ENCODE assay signal across 1 cellular context in genomic region chr1:47229031-47229831, GRCh38.
A peak's percentile ranks its signal among the peaks of the same experiment; 100 is the strongest.
TF ChIP-seq lines count a peak whose summit lies in the region.

No MANE protein-coding gene starts in this region.

TF ChIP-seq in H1, 55 proteins besides CTCF, POLR2A, EP300 and RAD21:
- TF ChIP-seq RNF2 (IDR thresholded peaks at IDR 0.05; ENCODE audit: borderline replicate concordance, low read depth, low read length, missing control alignments, poor library complexity, severe bottlenecking) (peak; percentile 83), BACH1 (IDR thresholded peaks at IDR 0.05; ENCODE audit: low read length) (no peak), BCL11A (IDR thresholded peaks at IDR 0.05; ENCODE audit: low read depth in 2 of 2, low read length in 2 of 2) (no peak), SUZ12 (IDR thresholded peaks at IDR 0.05; ENCODE audit: low read length) (peak; percentile 87), CHD1 (IDR thresholded peaks at IDR 0.05; ENCODE audit: low read depth, low read length) (no peak), CHD7 (IDR thresholded peaks at IDR 0.05; ENCODE audit: insufficient replicate concordance, low read length) (no peak), NRF1 (IDR thresholded peaks at IDR 0.05; ENCODE audit: low read depth, low read length) (no peak), MAFK (IDR thresholded peaks at IDR 0.05; ENCODE audit: low read depth, low read length) (no peak), KDM1A (IDR thresholded peaks at IDR 0.05; ENCODE audit: borderline replicate concordance, low read length) (no peak), SIX5 (IDR thresholded peaks at IDR 0.05; ENCODE audit: low read depth, low read length) (no peak), E2F6 (IDR thresholded peaks at IDR 0.05) (0 out of 2 replicates have a peak, but pooled peaks have one; percentile 13), TAF7 (optimal IDR thresholded peaks at IDR 0.05; ENCODE audit: borderline replicate concordance, low read depth, low read length) (no peak), EGR1 (IDR thresholded peaks at IDR 0.05; ENCODE audit: borderline replicate concordance, low read depth, low read length) (no peak), PHF8 (conservative IDR thresholded peaks at IDR 0.05; ENCODE audit: low read depth, low read length) (no peak), ASH2L (IDR thresholded peaks at IDR 0.05; ENCODE audit: low read length) (peak; percentile 24), SRF (IDR thresholded peaks at IDR 0.05; ENCODE audit: low read depth, low read length) (no peak), MAX (IDR thresholded peaks at IDR 0.05) (no peak), EZH2 (IDR thresholded peaks at IDR 0.05; ENCODE audit: low read depth, low read length, severe bottlenecking) (peak; percentile 73), ATF2 (IDR thresholded peaks at IDR 0.05; ENCODE audit: low read length) (no peak), KDM4A (IDR thresholded peaks at IDR 0.05; ENCODE audit: low read depth, low read length, severe bottlenecking) (peak; percentile 32), RBBP5 (IDR thresholded peaks at IDR 0.05; ENCODE audit: borderline replicate concordance, low read depth, low read length) (no peak), POLR2AphosphoS5 (IDR thresholded peaks at IDR 0.05; ENCODE audit: low read depth, low read length) (no peak)
TF ChIP-seq in H1: peak in this region for 6.
